ENCODE assay signal across 8 cellular contexts in the genomic region with DNA sequence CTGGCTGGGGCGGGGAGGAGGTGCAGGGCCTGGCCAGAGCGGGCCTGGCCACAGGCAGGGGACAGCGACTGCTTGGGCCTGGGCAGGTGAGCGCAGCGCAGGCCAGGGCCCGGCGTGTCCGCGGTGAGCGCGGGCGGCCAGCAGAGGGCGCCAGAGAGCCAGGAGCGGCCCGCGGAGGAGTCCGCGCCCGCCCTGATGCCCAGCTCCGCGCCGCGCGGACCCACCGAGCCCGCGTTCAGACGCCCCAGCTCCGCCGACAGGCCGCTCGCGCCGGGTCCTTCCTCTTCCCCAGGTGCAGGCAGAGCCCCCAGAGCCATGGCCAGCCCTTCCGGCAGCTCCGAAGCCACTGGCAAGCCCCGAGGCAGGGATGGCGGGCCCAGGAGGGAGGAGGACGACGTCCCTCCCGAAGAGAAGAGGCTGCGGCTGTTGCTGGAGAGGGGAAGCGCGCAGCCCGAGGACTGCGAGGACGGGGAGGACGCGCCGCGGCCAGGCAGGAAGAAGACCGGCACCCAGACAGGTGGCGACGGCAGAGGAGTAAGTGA.
DNase-seq lines count a peak whose midpoint lies in the region; ATAC-seq and TF ChIP-seq lines count a peak whose summit lies in the region.
"Not testable (repeated sequence)": the region's sequence is repeated elsewhere in the genome, so short reads cannot be mapped to it uniquely, and the experiment has no call there.

No MANE protein-coding gene starts in this region.

- POLR2A ChIA-PET in Panc1 (lab: Charles Lee) = not testable (repeated sequence)

- not testable (repeated sequence) for BruUV-seq in Panc1 (replicated peaks; lab: Mats Ljungman, UMichigan)

- peak overlapping the region; percentile 73 for H3K4me3 Mint-ChIP-seq in dendritic cell treated with granulocyte-macrophage colony-stimulating factor and Interleukin-4, amounts not matched to agents 40 ng/mL and 50 ng/mL, for 4 days
- peak overlapping the region; percentile 60 to 84 (median 78) for H3K4me3 Mint-ChIP-seq in immature natural killer cell

- intact Hi-C loops in Panc1 (cut with micrococcal nuclease; ENCODE audit: unreplicated experiment); dendritic cell treated with granulocyte-macrophage colony-stimulating factor and Interleukin-4, amounts not matched to agents 40 ng/mL and 50 ng/mL, for 4 days (cut with micrococcal nuclease): not testable (repeated sequence)

- not testable (repeated sequence) for H3K4me1 ChIP-seq in Panc1 (ENCODE audit: control insufficient read depth, insufficient read depth, low read length)

- H3K27me3 Mint-ChIP-seq in dendritic cell treated with granulocyte-macrophage colony-stimulating factor and Interleukin-4, amounts not matched to agents 40 ng/mL and 50 ng/mL, for 4 days = peaks cover 65% of the 10 kb centered on the region
- H3K27me3 Mint-ChIP-seq in immature natural killer cell (ENCODE audit: low read depth in 3 of 3) = peaks cover 6 to 11% (median 8%) of the 10 kb centered on the region in 3 donors

- peak overlapping the region; percentile 38 for H3K4me3 ChIP-seq in Jurkat, Clone E6-1 (ENCODE audit: low read length)
- H3K4me3 ChIP-seq in Panc1 (ENCODE audit: low read depth in 2 of 2, low read length in 2 of 2) = peak overlapping the region; percentile 40 to 53

- not testable (repeated sequence) for H3K36me3 ChIP-seq in Panc1 (ENCODE audit: control insufficient read depth, insufficient read depth, low read length)

- CTCF ChIA-PET in Panc1 (lab: Charles Lee) = interaction anchor here (0.6 kb wide), 2 partner anchors 104 to 761 kb away, joined by 3 to 4 read pairs; no protein-coding TSS in a partner anchor

- not testable (repeated sequence) for H3K27ac ChIP-seq in Panc1 (ENCODE audit: low read length)

- ATAC-seq in Panc1 = peak; percentile 69; the same call in 1 of the 2 replicates

- not testable (repeated sequence) for H3K9me3 Mint-ChIP-seq in dendritic cell treated with granulocyte-macrophage colony-stimulating factor and Interleukin-4, amounts not matched to agents 40 ng/mL and 50 ng/mL, for 4 days; immature natural killer cell

- peak; percentile 90 for TF ChIP-seq CTCF in Panc1 (IDR thresholded peaks at IDR 0.05)

- in situ Hi-C loops in Panc1 (cut with HindIII; ENCODE audit: low pct_unique_long_range_greater_than_20kb, low sequenced_read_pairs) = not testable (repeated sequence)

- DNase-seq in DMS153 treated with DMSO at 0.1 percent for 48 hours (lab: John Stamatoyannopoulos, UW; ENCODE audit: unreplicated experiment) = peak; percentile 51
- DNase-seq in Jurkat, Clone E6-1 (ENCODE audit: low read depth, low spot score); Panc1 (ENCODE audit: low read depth, low spot score): not testable (repeated sequence)
- DNase-seq in activated CD8-positive, alpha-beta memory T cell treated with anti-CD3 and anti-CD28 coated beads, Interleukin-2, amount 50 U/mL, for 4 hours = peak; percentile 65
- DNase-seq in immature natural killer cell = peak; percentile 70 to 72 (median 72)
- DNase-seq in putamen (ENCODE audit: low spot score) = peak; percentile 21
- peak; percentile 12 for DNase-seq in stromal cell of bone marrow (ENCODE audit: low read depth)

- not testable (repeated sequence) for H3K27me3 ChIP-seq in Panc1 (ENCODE audit: control insufficient read depth, insufficient read depth, low read length)

- peaks cover 12% of the 10 kb centered on the region for H3K4me1 Mint-ChIP-seq in dendritic cell treated with granulocyte-macrophage colony-stimulating factor and Interleukin-4, amounts not matched to agents 40 ng/mL and 50 ng/mL, for 4 days (ENCODE audit: low read depth)
- H3K4me1 Mint-ChIP-seq in immature natural killer cell = peaks cover 10 to 12% of the 10 kb centered on the region in 2 donors

- not testable (repeated sequence) for H3K36me3 Mint-ChIP-seq in dendritic cell treated with granulocyte-macrophage colony-stimulating factor and Interleukin-4, amounts not matched to agents 40 ng/mL and 50 ng/mL, for 4 days (ENCODE audit: low read depth); immature natural killer cell

- H3K9me3 ChIP-seq in Panc1 (ENCODE audit: control insufficient read depth, insufficient read depth, low read depth, low read length) = not testable (repeated sequence)

- not testable (repeated sequence) for H3K27ac Mint-ChIP-seq in dendritic cell treated with granulocyte-macrophage colony-stimulating factor and Interleukin-4, amounts not matched to agents 40 ng/mL and 50 ng/mL, for 4 days
- peak overlapping the region in 2 of 6 donors; percentile 42 to 83 for H3K27ac Mint-ChIP-seq in immature natural killer cell
